Comparison of ENCODE assay signal across 35 cellular contexts in the genomic region with DNA sequence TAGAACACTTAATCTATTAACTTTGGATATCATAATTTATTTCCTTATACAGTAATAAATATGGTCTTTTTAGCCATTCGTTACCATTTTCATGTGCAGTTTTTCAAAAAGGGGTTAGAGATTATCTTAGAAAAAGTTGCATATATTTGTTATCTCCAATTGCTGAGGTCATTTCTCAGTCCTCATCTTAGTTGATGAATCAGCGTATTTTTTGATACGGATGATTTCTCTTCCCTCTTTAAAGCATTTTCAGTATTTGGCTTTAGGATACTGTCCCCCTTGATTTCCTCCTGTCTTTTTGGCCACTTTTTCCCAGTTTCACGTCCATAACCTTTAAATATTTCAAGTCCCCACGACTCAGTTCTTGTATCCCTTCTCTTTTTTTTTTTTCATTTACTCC. TPM values are rescaled to one million over a fixed set of nuclear protein-coding genes. Genes with fewer than 3 reads are reported as not detected.
"Had no signal": no experiment of that assay in that cellular context is flagged by ENCODE, and none has a peak within 500 bp of the region (broad histone marks: within the 10 kb centered on the region; RNA-seq: fewer than 3 reads in every experiment).

No MANE protein-coding gene starts in this region.

- H3K4me1 ChIP-seq: esophagus muscularis mucosa, gastroesophageal sphincter, left lung, stomach, thyroid gland, vagina had no signal

- H3K27ac Mint-ChIP-seq: endodermal cell, mesothelial cell of epicardium, nephron had no signal

- H3K4me2 ChIP-seq: smooth muscle cell had no signal

- H3K27ac ChIP-seq: dorsolateral prefrontal cortex, epithelial cell of prostate, esophagus muscularis mucosa, foreskin keratinocyte, gastroesophageal sphincter, heart left ventricle, left lung, ovary, stomach, thyroid gland, vagina had no signal

- DNase-seq: dorsolateral prefrontal cortex; effector CD4-positive, alpha-beta T cell; endodermal cell; foreskin keratinocyte; heart left ventricle; hippocampal formation; left cardiac atrium; left lung; mesenchymal stem cell; mucosa of descending colon; naive thymus-derived CD4-positive, alpha-beta T cell; nucleus accumbens; ovary; stimulated activated CD4-positive, alpha-beta T cell treated with anti-CD3 and anti-CD28 coated beads, Interleukin-12 subunit alpha, Interleukin-12 subunit beta, amount 100 ng/mL, for 4 hours; stimulated activated CD4-positive, alpha-beta T cell treated with anti-CD3 and anti-CD28 coated beads, Interleukin-1b, Interleukin-23, amount 100 ng/mL, for 48 hours; stimulated activated CD4-positive, alpha-beta T cell treated with anti-CD3 and anti-CD28 coated beads, Interleukin-4, amount 100 ng/mL, for 1 hour; stimulated activated CD8-positive, alpha-beta memory T cell treated with anti-CD3 and anti-CD28 coated beads, Interleukin-4, amount 100 ng/mL, for 48 hours; stimulated activated naive CD4-positive, alpha-beta T cell treated with Interleukin-2 at 50 U/mL for 16 hours; stomach; thyroid gland; trophoblast cell had no signal

- ATAC-seq: foreskin keratinocyte; gastroesophageal sphincter; heart left ventricle; left cardiac atrium; left lung; mucosa of descending colon; naive thymus-derived CD4-positive, alpha-beta T cell; sciatic nerve had no signal

- H3K9me3 Mint-ChIP-seq: nephron had no signal

- H3K9me3 ChIP-seq: esophagus muscularis mucosa, gastroesophageal sphincter, left lung, mucosa of descending colon, ovary, stomach, thyroid gland, vagina had no signal

- H3K36me3 ChIP-seq: ovary had no signal

- H3K4me3 ChIP-seq: dorsolateral prefrontal cortex, esophagus muscularis mucosa, gastroesophageal sphincter, heart left ventricle, left lung, mucosa of descending colon, ovary, smooth muscle cell, stomach, thyroid gland, vagina had no signal

- H3K27me3 Mint-ChIP-seq: naive thymus-derived CD4-positive, alpha-beta T cell had no signal

- H3K27me3 ChIP-seq: dorsolateral prefrontal cortex, esophagus muscularis mucosa, foreskin keratinocyte, gastroesophageal sphincter, heart left ventricle, left lung, ovary, stomach, thyroid gland, vagina had no signal

- H3K4me3 Mint-ChIP-seq: endodermal cell; mesothelial cell of epicardium; naive thymus-derived CD4-positive, alpha-beta T cell; nephron had no signal

RNA-seq across cellular contexts. Expression of a gene that starts 54.3 kb away (rescaled TPM):
- total RNA-seq: endodermal cell, esophagus muscularis mucosa, fibroblast of lung, foreskin keratinocyte, gastroesophageal sphincter, kidney epithelial cell, left cardiac atrium, left lung, mesothelial cell of epicardium, mucosa of descending colon, ovary, posterior vena cava, sciatic nerve, smooth muscle cell, stomach, subcutaneous adipose tissue, temporal lobe, thyroid gland, ureter, vagina had no signal
- polyA plus RNA-seq: fibroblast of lung; foreskin keratinocyte; heart left ventricle; naive thymus-derived CD4-positive, alpha-beta T cell; smooth muscle cell; stomach had no signal
